11 cellular contexts compared by ENCODE assay signal in the genomic region with DNA sequence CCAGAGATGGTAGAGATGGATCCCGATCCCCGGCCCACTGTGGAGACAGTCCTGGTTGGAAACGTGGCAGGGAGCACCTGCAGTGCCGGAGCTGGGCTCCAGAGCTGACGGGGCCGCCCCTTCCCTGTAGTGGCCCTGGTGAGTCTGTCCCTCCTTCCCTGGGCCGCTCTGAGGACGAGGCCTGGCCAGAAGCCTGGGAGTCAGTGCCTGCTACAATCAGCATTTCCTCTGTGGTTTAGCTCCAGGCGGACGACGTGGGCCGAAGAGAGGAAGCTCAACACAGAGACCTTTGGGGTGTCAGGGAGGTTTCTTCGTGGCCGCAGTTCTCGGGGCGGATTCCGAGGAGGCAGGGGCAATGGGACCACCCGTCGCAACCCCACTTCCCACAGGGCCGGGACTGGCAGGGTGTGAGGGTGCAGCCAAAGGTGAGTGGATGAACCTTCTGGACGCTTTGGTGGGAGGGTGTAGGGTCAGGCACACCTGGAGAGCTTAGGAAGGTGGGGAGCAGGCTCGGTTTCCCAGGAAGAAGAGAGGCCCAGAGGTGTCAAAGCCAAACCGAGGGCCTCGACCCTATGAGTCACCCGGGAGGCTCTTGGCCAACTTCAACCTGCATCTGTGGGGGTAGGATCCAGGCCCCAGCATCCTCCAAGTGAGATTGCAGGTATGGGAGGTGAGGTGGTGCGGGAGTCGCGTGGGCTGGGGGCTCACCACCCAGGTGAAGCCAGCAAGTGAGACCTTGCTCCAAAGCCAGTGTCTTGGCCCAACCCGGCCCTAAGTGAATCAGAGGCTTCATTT. TPM values are rescaled to one million over a fixed set of nuclear protein-coding genes. Genes with fewer than 3 reads are reported as not detected.
A peak's percentile ranks its signal among the peaks of the same experiment; 100 is the strongest.
DNase-seq lines count a peak whose midpoint lies in the region; ATAC-seq and TF ChIP-seq lines count a peak whose summit lies in the region.
"Had no signal": no experiment of that assay in that cellular context is flagged by ENCODE, and none has a peak within 500 bp of the region (broad histone marks: within the 10 kb centered on the region; RNA-seq: fewer than 3 reads in every experiment).

No MANE protein-coding gene starts in this region.

- DNase-seq in natural killer cell: no peak
- DNase-seq in natural killer cell treated with Interleukin-12 subunit alpha and Interleukin-12 subunit beta and Interleukin-15 and Interleukin-18, amount 100 ng/mL, for 72 hours (ENCODE audit: low spot score): no peak
- DNase-seq in dorsolateral prefrontal cortex: no peak
- no peak for DNase-seq in neural progenitor cell (ENCODE audit: low spot score)
- DNase-seq in SIG-M5 treated with dmso at 0.1 percent for 504 hours (lab: John Stamatoyannopoulos, UW; ENCODE audit: unreplicated experiment): no peak
- DNase-seq in medulla oblongata (ENCODE audit: extremely low spot score): no peak
- no peak for DNase-seq in anterior cingulate cortex (lab: John Stamatoyannopoulos, UW)
- DNase-seq in mesenteric fat pad (ENCODE audit: low spot score): no peak
- DNase-seq: NCI-H446, ovary, SHP77 treated with DMSO at 0.1 percent for 48 hours had no signal

- H2AFZ ChIP-seq in neural progenitor cell (replicated peaks): no peak overlapping the region

- no peak overlapping the region for H3K4me2 ChIP-seq in neural progenitor cell

- H3K27ac Mint-ChIP-seq in natural killer cell (peak overlapping the region; percentile 65 to 84), neural progenitor cell (no peak overlapping the region)
- peak overlapping the region in 1 of 2 donors; percentile 14 for H3K27ac Mint-ChIP-seq in natural killer cell treated with Interleukin-12 subunit alpha and Interleukin-12 subunit beta and Interleukin-15 and Interleukin-18, amount 100 ng/mL, for 72 hours

- H3K27me3 Mint-ChIP-seq in natural killer cell (ENCODE audit: low read depth in 2 of 2) (no peaks in the 10 kb centered on the region), neural progenitor cell (ENCODE audit: insufficient read depth, low read depth) (peaks cover 13% of the 10 kb centered on the region)
- no peaks in the 10 kb centered on the region for H3K27me3 Mint-ChIP-seq in natural killer cell treated with Interleukin-12 subunit alpha and Interleukin-12 subunit beta and Interleukin-15 and Interleukin-18, amount 100 ng/mL, for 72 hours

- no peak for ATAC-seq in natural killer cell
- no peak for ATAC-seq in natural killer cell treated with Interleukin-12 subunit alpha and Interleukin-12 subunit beta and Interleukin-15 and Interleukin-18, amount 100 ng/mL, for 72 hours

- H3K36me3 Mint-ChIP-seq in natural killer cell: peaks cover 21% of the 10 kb centered on the region
- H3K36me3 Mint-ChIP-seq in natural killer cell treated with Interleukin-12 subunit alpha and Interleukin-12 subunit beta and Interleukin-15 and Interleukin-18, amount 100 ng/mL, for 72 hours: peaks cover 21% of the 10 kb centered on the region
- peaks cover 48% of the 10 kb centered on the region for H3K36me3 Mint-ChIP-seq in neural progenitor cell

- H3F3A ChIP-seq in neural progenitor cell (ENCODE audit: low read depth): peaks cover 46% of the 10 kb centered on the region

- H3K9me3 Mint-ChIP-seq in natural killer cell (no peaks in the 10 kb centered on the region), neural progenitor cell (no peaks in the 10 kb centered on the region)
- no peaks in the 10 kb centered on the region for H3K9me3 Mint-ChIP-seq in natural killer cell treated with Interleukin-12 subunit alpha and Interleukin-12 subunit beta and Interleukin-15 and Interleukin-18, amount 100 ng/mL, for 72 hours

- no peak overlapping the region for H3K9ac ChIP-seq in neural progenitor cell

- peak overlapping the region in 5 of 59 donors; percentile 0 to 23 (median 10) for H3K4me3 ChIP-seq in dorsolateral prefrontal cortex
- H3K4me3 ChIP-seq in neural progenitor cell: no peak overlapping the region
- H3K4me3 ChIP-seq: ovary had no signal

- H3K27ac ChIP-seq in dorsolateral prefrontal cortex (peak overlapping the region in 49 of 59 donors; percentile 1 to 81 (median 56)), neural progenitor cell (no peak overlapping the region)

- H4K20me1 ChIP-seq in neural progenitor cell (ENCODE audit: low read depth): peaks cover 92% of the 10 kb centered on the region

- no peak for TF ChIP-seq CTCF in natural killer cell (IDR thresholded peaks at IDR 0.05)
- no peak for TF ChIP-seq CTCF in dorsolateral prefrontal cortex (IDR thresholded peaks at IDR 0.05 in 54 of 56, conservative IDR thresholded peaks at IDR 0.05 in 2 of 56; ENCODE audit: low read depth in 1 of 56, partially characterized antibody in 56 of 56)
- TF ChIP-seq CTCF in neural progenitor cell (IDR thresholded peaks at IDR 0.05): no peak

- peaks cover 3% of the 10 kb centered on the region for H3K36me3 ChIP-seq in neural progenitor cell
- H3K36me3 ChIP-seq: ovary had no signal

- no peaks in the 10 kb centered on the region for H3K4me1 ChIP-seq in neural progenitor cell

- intact Hi-C loops in natural killer cell (cut with micrococcal nuclease): no loop called here
- intact Hi-C loops in dorsolateral prefrontal cortex (cut with DNase I): no loop called here

- H3K27me3 ChIP-seq in dorsolateral prefrontal cortex: no peaks in the 10 kb centered on the region
- no peaks in the 10 kb centered on the region for H3K27me3 ChIP-seq in neural progenitor cell
- H3K27me3 ChIP-seq: ovary had no signal

- peaks cover 21% of the 10 kb centered on the region for H3K79me2 ChIP-seq in neural progenitor cell (ENCODE audit: low read depth)

- no peaks in the 10 kb centered on the region for H3K9me3 ChIP-seq in neural progenitor cell (ENCODE audit: low read depth)
- H3K9me3 ChIP-seq: ovary had no signal

- H3K4me3 Mint-ChIP-seq in natural killer cell: peak overlapping the region; percentile 21
- H3K4me3 Mint-ChIP-seq in natural killer cell treated with Interleukin-12 subunit alpha and Interleukin-12 subunit beta and Interleukin-15 and Interleukin-18, amount 100 ng/mL, for 72 hours: no peak overlapping the region
- peak overlapping the region; percentile 24 for H3K4me3 Mint-ChIP-seq in neural progenitor cell

- H3K4me1 Mint-ChIP-seq in natural killer cell (peaks cover 33 to 43% of the 10 kb centered on the region in 2 donors), neural progenitor cell (no peaks in the 10 kb centered on the region)
- H3K4me1 Mint-ChIP-seq in natural killer cell treated with Interleukin-12 subunit alpha and Interleukin-12 subunit beta and Interleukin-15 and Interleukin-18, amount 100 ng/mL, for 72 hours (ENCODE audit: low read depth in 2 of 2): peaks cover 22% of the 10 kb centered on the region in 2 donors

RNA-seq across cellular contexts. Expression of gene PSMA7, which starts 9.9 kb away (rescaled TPM):
- total RNA-seq in natural killer cell (100 to 1,000 TPM; 154 to 177 (median 168) TPM), dorsolateral prefrontal cortex (100 to 1,000 TPM in 114 of 120 experiments, 10 to 100 TPM in 6; 92.8 to 154 (median 124) TPM), neural progenitor cell (ENCODE audit: low replicate concordance) (237 and 310 TPM in 2 replicates), mesenteric fat pad (258 TPM)
- total RNA-seq in natural killer cell treated with Interleukin-12 subunit alpha and Interleukin-12 subunit beta and Interleukin-15 and Interleukin-18, amount 100 ng/mL, for 72 hours: 100 to 1,000 TPM; 284 to 315 TPM

RNA-seq across cellular contexts. Expression of gene SS18L1, which starts 10.3 kb away (rescaled TPM):
- total RNA-seq in natural killer cell (10 to 100 TPM; 19.1 to 26.0 (median 23.7) TPM), dorsolateral prefrontal cortex (10 to 100 TPM; 23.7 to 55.2 (median 35.7) TPM), neural progenitor cell (ENCODE audit: low replicate concordance) (25.5 and 26.1 TPM in 2 replicates), mesenteric fat pad (9.0 TPM)
- 10 to 100 TPM; 21.2 to 45.0 TPM for total RNA-seq in natural killer cell treated with Interleukin-12 subunit alpha and Interleukin-12 subunit beta and Interleukin-15 and Interleukin-18, amount 100 ng/mL, for 72 hours

RNA-seq across cellular contexts. Expression of gene LSM14B, which starts 11.0 kb away (rescaled TPM):
- total RNA-seq in natural killer cell: 10 to 100 TPM; 41.1 to 56.2 (median 47.3) TPM
- total RNA-seq in natural killer cell treated with Interleukin-12 subunit alpha and Interleukin-12 subunit beta and Interleukin-15 and Interleukin-18, amount 100 ng/mL, for 72 hours: 10 to 100 TPM; 25.8 to 32.7 TPM
- 10 to 100 TPM; 50.8 to 92.9 (median 73.1) TPM for total RNA-seq in dorsolateral prefrontal cortex
- total RNA-seq in neural progenitor cell (ENCODE audit: low replicate concordance): 52.6 and 82.1 TPM in 2 replicates
- total RNA-seq in mesenteric fat pad: 23.7 TPM

RNA-seq across cellular contexts. Expression of gene MTG2, which starts 49.6 kb away (rescaled TPM):
- 10 to 100 TPM; 16.8 to 25.8 (median 25.3) TPM for total RNA-seq in natural killer cell
- total RNA-seq in natural killer cell treated with Interleukin-12 subunit alpha and Interleukin-12 subunit beta and Interleukin-15 and Interleukin-18, amount 100 ng/mL, for 72 hours: 10 to 100 TPM; 39.3 to 57.9 TPM
- 10 to 100 TPM; 29.6 to 57.5 (median 39.1) TPM for total RNA-seq in dorsolateral prefrontal cortex
- 16.2 and 19.2 TPM in 2 replicates for total RNA-seq in neural progenitor cell (ENCODE audit: low replicate concordance)
- 29.9 TPM for total RNA-seq in mesenteric fat pad
